Comparison of ENCODE assay signal across 28 cellular contexts in the genomic region with DNA sequence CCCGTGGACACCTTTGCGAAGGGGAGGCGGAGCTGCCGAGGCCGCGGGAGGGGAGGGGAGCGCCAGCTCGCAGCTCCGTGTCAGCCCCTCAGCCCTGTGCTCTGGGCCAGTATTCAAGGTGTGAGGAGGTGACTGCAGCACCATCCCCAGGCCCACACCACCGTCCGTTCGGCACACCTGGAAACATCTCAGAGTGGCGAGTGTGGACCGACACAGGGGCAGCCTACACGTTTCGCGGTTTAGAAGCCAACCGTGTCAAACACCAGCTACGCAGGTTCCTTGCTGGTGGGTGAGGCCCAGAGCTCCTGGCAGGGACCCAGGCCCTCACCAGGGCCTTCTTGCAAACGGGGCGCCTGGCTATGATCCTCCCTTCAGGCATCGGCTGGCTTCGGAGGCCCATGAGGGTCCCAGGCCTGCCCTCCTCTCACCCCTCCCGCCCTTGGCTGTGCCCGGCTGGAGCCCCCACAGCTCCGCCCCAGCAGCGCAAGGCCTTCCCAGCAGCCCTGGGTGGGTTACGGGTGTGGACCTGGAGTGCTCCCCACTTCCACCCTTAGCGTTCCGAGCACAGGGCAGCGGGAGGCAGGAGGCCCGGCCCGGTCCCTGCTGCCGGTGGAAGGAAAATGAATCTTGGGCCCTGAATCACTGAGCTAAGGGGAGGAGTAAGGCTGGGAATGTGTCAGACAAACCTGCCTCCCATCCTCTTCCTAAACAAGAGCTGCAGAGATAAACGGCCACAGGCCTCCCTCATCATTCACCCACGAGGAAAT. TPM values are rescaled to one million over a fixed set of nuclear protein-coding genes. Genes with fewer than 3 reads are reported as not detected.
A peak's percentile ranks its signal among the peaks of the same experiment; 100 is the strongest.
DNase-seq lines count a peak whose midpoint lies in the region; ATAC-seq and TF ChIP-seq lines count a peak whose summit lies in the region.
"Had no signal": no experiment of that assay in that cellular context is flagged by ENCODE, and none has a peak within 500 bp of the region (broad histone marks: within the 10 kb centered on the region; RNA-seq: fewer than 3 reads in every experiment).

No MANE protein-coding gene starts in this region.

- H4K20me1 ChIP-seq in IMR-90 (ENCODE audit: insufficient read depth, low read length): peaks cover 12% of the 10 kb centered on the region; the same call in 1 of the 2 replicates

- H3K27ac ChIP-seq in IMR-90 (ENCODE audit: insufficient read depth, low read length): no peak overlapping the region
- H3K27ac ChIP-seq in right cardiac atrium (ENCODE audit: low read length): no peak overlapping the region
- H3K27ac ChIP-seq in sigmoid colon: peak overlapping the region in 1 of 4 donors; percentile 89
- H3K27ac ChIP-seq: 22Rv1, colonic mucosa, SJSA1, VCaP had no signal

- H3K18ac ChIP-seq in IMR-90 (ENCODE audit: low read depth, low read length): no peak overlapping the region

- H2AK5ac ChIP-seq in IMR-90 (ENCODE audit: low read depth, low read length): no peak overlapping the region

- no peak overlapping the region for H3K14ac ChIP-seq in IMR-90 (replicated peaks; ENCODE audit: low read depth, low read length)

- no peak for TF ChIP-seq RAD21 in IMR-90 (IDR thresholded peaks at IDR 0.05; ENCODE audit: low read length)

- H3K36me3 ChIP-seq in IMR-90 (ENCODE audit: control insufficient read depth, insufficient read depth, low read length) (peaks cover 54% of the 10 kb centered on the region), sigmoid colon (peaks cover 4 to 28% (median 8%) of the 10 kb centered on the region in 4 donors)
- H3K36me3 ChIP-seq: colonic mucosa, pancreas had no signal

- H3K4me1 Mint-ChIP-seq in activated CD4-positive, alpha-beta T cell treated with anti-CD3 and anti-CD28 coated beads for 36 hours: no peaks in the 10 kb centered on the region
- H3K4me1 Mint-ChIP-seq: activated CD4-positive, alpha-beta memory T cell treated with anti-CD3 and anti-CD28 coated beads, Interleukin-2, amount 10 ng/mL, durations not matched to agents 7 days and 5 days; B cell had no signal

- TF ChIP-seq EP300 in sigmoid colon (IDR thresholded peaks at IDR 0.05): no peak

- H3K9ac ChIP-seq in IMR-90 (ENCODE audit: low read depth, low read length): no peak overlapping the region

- H2BK5ac ChIP-seq in IMR-90 (ENCODE audit: low read depth, low read length, poor library complexity, severe bottlenecking): no peak overlapping the region

- no peak overlapping the region for H2AFZ ChIP-seq in IMR-90 (replicated peaks; ENCODE audit: low read length, poor library complexity)

- POLR2A ChIA-PET in activated CD4-positive, alpha-beta T cell treated with anti-CD3 and anti-CD28 coated beads for 36 hours (lab: Charles Lee): no interaction called here
- POLR2A ChIA-PET in IMR-90 (lab: Charles Lee; ENCODE audit: unreplicated experiment): no interaction called here

- ATAC-seq in activated CD4-positive, alpha-beta T cell treated with anti-CD3 and anti-CD28 coated beads for 36 hours: no peak
- ATAC-seq in IMR-90 (ENCODE audit: low read depth) (no peak), right cardiac atrium (no peak)
- ATAC-seq: HCT116, pancreas had no signal

- no peak overlapping the region for H2BK15ac ChIP-seq in IMR-90 (ENCODE audit: low read depth, low read length)

- DNase-seq in activated CD4-positive, alpha-beta T cell treated with anti-CD3 and anti-CD28 coated beads for 36 hours: peak; percentile 1
- no peak for DNase-seq in activated CD4-positive, alpha-beta T cell treated with anti-CD3 and anti-CD28 coated beads, Interleukin-2, amount 50 U/mL, for 48 hours
- peak; percentile 28 for DNase-seq in IMR-90
- peak; percentile 7 to 46 (median 24) for DNase-seq in right cardiac atrium
- peak; percentile 54 for DNase-seq in sigmoid colon
- DNase-seq in H4 (ENCODE audit: low spot score): no peak
- DNase-seq in DMS153 treated with DMSO at 0.1 percent for 48 hours (lab: John Stamatoyannopoulos, UW; ENCODE audit: unreplicated experiment): no peak
- DNase-seq in T-helper 2 cell: no peak
- DNase-seq: activated CD4-positive, alpha-beta memory T cell treated with anti-CD3 and anti-CD28 coated beads, Interleukin-2, amount 10 ng/mL, durations not matched to agents 7 days and 5 days; activated T-cell treated with anti-CD3 and anti-CD28 coated beads for 4 hours; colonic mucosa; EL; endodermal cell; immature natural killer cell; NCI-H1930; NCI-H226; NCI-H774; OCI-M1; stimulated activated CD4-positive, alpha-beta T cell treated with anti-CD3 and anti-CD28 coated beads, Interleukin-2, amount 100 ng/mL, for 24 hours; stimulated activated naive CD4-positive, alpha-beta T cell treated with Interleukin-2 at 50 U/mL for 16 hours had no signal

- no TSS peak for BruUV-seq in IMR-90 (replicated peaks; lab: Mats Ljungman, UMichigan)

- H3K4me1 ChIP-seq in IMR-90 (ENCODE audit: control insufficient read depth, insufficient read depth, low read length) (peaks cover 12% of the 10 kb centered on the region), right cardiac atrium (ENCODE audit: control insufficient read depth, insufficient read depth, low read length) (no peaks in the 10 kb centered on the region), sigmoid colon (peaks cover 0 to 29% (median 25%) of the 10 kb centered on the region in 4 donors)

- no peak overlapping the region for H2BK120ac ChIP-seq in IMR-90 (ENCODE audit: low read depth, low read length)

- no peak overlapping the region for H3K27ac Mint-ChIP-seq in activated CD4-positive, alpha-beta T cell treated with anti-CD3 and anti-CD28 coated beads for 36 hours
- H3K27ac Mint-ChIP-seq: activated CD4-positive, alpha-beta memory T cell treated with anti-CD3 and anti-CD28 coated beads, Interleukin-2, amount 10 ng/mL, durations not matched to agents 7 days and 5 days; B cell; endodermal cell; T-helper 1 cell treated with Interleukin-12 subunit alpha and Interleukin-12 subunit beta and Interleukin-4 antibody, amounts not matched to agents 30 μg/mL and 1 μg/mL, for 36 hours; type B pancreatic cell had no signal

- H3K56ac ChIP-seq in IMR-90 (ENCODE audit: extremely low read depth, insufficient read depth, low read length): no peak overlapping the region

- intact Hi-C loops in activated CD4-positive, alpha-beta T cell treated with anti-CD3 and anti-CD28 coated beads for 36 hours (cut with DNase I, micrococcal nuclease): no loop called here
- intact Hi-C loops in IMR-90 (cut with micrococcal nuclease): no loop called here
- intact Hi-C loops in right cardiac atrium (cut with DNase I): no loop called here
- intact Hi-C loops in sigmoid colon (cut with DNase I): no loop called here

- H2BK20ac ChIP-seq in IMR-90 (ENCODE audit: low read depth, low read length): no peak overlapping the region

- H3K4me2 ChIP-seq in IMR-90 (ENCODE audit: low read depth, low read length): no peak overlapping the region

- in situ Hi-C loops in IMR-90 (cut with MboI; ENCODE audit: low sequenced_read_pairs): no loop called here

- CTCF ChIA-PET in activated CD4-positive, alpha-beta T cell treated with anti-CD3 and anti-CD28 coated beads for 36 hours (lab: Charles Lee): interaction anchor here (0.5 kb wide), 1 partner anchor 92 kb away, joined by 3 read pairs; no protein-coding TSS in a partner anchor
- CTCF ChIA-PET in IMR-90 (lab: Yijun Ruan, JAX): no interaction called here

- TF ChIP-seq CTCF in IMR-90 (conservative IDR thresholded peaks at IDR 0.05; ENCODE audit: low read depth, low read length): no peak
- no peak for TF ChIP-seq CTCF in sigmoid colon (IDR thresholded peaks at IDR 0.05)

- H3K9me3 Mint-ChIP-seq in activated CD4-positive, alpha-beta T cell treated with anti-CD3 and anti-CD28 coated beads for 36 hours (ENCODE audit: low read depth): no peaks in the 10 kb centered on the region
- H3K9me3 Mint-ChIP-seq: activated CD4-positive, alpha-beta memory T cell treated with anti-CD3 and anti-CD28 coated beads, Interleukin-2, amount 10 ng/mL, durations not matched to agents 7 days and 5 days; endodermal cell; T-helper 1 cell treated with Interleukin-12 subunit alpha and Interleukin-12 subunit beta and Interleukin-4 antibody, amounts not matched to agents 30 μg/mL and 1 μg/mL, for 36 hours; type B pancreatic cell had no signal

- no peak overlapping the region for H3K4me3 Mint-ChIP-seq in activated CD4-positive, alpha-beta T cell treated with anti-CD3 and anti-CD28 coated beads for 36 hours
- H3K4me3 Mint-ChIP-seq: activated CD4-positive, alpha-beta memory T cell treated with anti-CD3 and anti-CD28 coated beads, Interleukin-2, amount 10 ng/mL, durations not matched to agents 7 days and 5 days; B cell; endodermal cell; T-helper 1 cell treated with Interleukin-12 subunit alpha and Interleukin-12 subunit beta and Interleukin-4 antibody, amounts not matched to agents 30 μg/mL and 1 μg/mL, for 36 hours; type B pancreatic cell had no signal

- no peaks in the 10 kb centered on the region for H3K27me3 ChIP-seq in IMR-90 (ENCODE audit: control insufficient read depth, insufficient read depth, low read length)
- no peaks in the 10 kb centered on the region for H3K27me3 ChIP-seq in right cardiac atrium (ENCODE audit: control insufficient read depth, insufficient read depth)
- no peaks in the 10 kb centered on the region for H3K27me3 ChIP-seq in sigmoid colon
- H3K27me3 ChIP-seq: colonic mucosa, pancreas, SJSA1 had no signal

- H3K23ac ChIP-seq in IMR-90 (ENCODE audit: low read depth, low read length): no peak overlapping the region

- H4K8ac ChIP-seq in IMR-90 (ENCODE audit: low read depth in 2 of 2, low read length in 2 of 2): peak overlapping the region in 1 of 2 experiments; percentile 22; a peak in 1 of 4 replicates

- no peak overlapping the region for H4K5ac ChIP-seq in IMR-90 (ENCODE audit: low read depth, low read length)

- no peak for TF ChIP-seq POLR2A in IMR-90 (IDR thresholded peaks at IDR 0.05; ENCODE audit: low read depth, low read length)
- no peak for TF ChIP-seq POLR2A in sigmoid colon (IDR thresholded peaks at IDR 0.05)

- H3K36me3 Mint-ChIP-seq in activated CD4-positive, alpha-beta T cell treated with anti-CD3 and anti-CD28 coated beads for 36 hours (ENCODE audit: low read depth): peaks cover 7% of the 10 kb centered on the region
- H3K36me3 Mint-ChIP-seq: type B pancreatic cell had no signal

- H3K4ac ChIP-seq in IMR-90 (ENCODE audit: low read depth, low read length): no peak overlapping the region

- H3K27me3 Mint-ChIP-seq in activated CD4-positive, alpha-beta T cell treated with anti-CD3 and anti-CD28 coated beads for 36 hours: no peaks in the 10 kb centered on the region
- H3K27me3 Mint-ChIP-seq: activated CD4-positive, alpha-beta memory T cell treated with anti-CD3 and anti-CD28 coated beads, Interleukin-2, amount 10 ng/mL, durations not matched to agents 7 days and 5 days; B cell; type B pancreatic cell had no signal

- 91% methylated on average over 9 of the region's 36 CpGs; no CpG with 5 or more reads in 1 of the 2 experiments for WGBS in IMR-90 (ENCODE audit: extremely low coverage in 2 of 2, insufficient read length in 1 of 2), 2 experiments
- 88% methylated on average over 36 of the region's 36 CpGs for WGBS in right cardiac atrium
- WGBS in sigmoid colon, 2 donors: 91 to 93% methylated on average over 36 of the region's 36 CpGs

- peaks cover 17 to 76% of the 10 kb centered on the region in 2 experiments for H3K79me1 ChIP-seq in IMR-90 (ENCODE audit: low read depth in 1 of 2, low read length in 2 of 2)

- no peak overlapping the region for H2AK9ac ChIP-seq in IMR-90 (replicated peaks; ENCODE audit: low read depth, low read length, poor library complexity)

- peaks cover 21% of the 10 kb centered on the region for H3K9me1 ChIP-seq in IMR-90 (ENCODE audit: insufficient read depth, low read length)

- H3K9me3 ChIP-seq in IMR-90 (ENCODE audit: control insufficient read depth, insufficient read depth, low read length): no peaks in the 10 kb centered on the region
- H3K9me3 ChIP-seq in right cardiac atrium (ENCODE audit: control insufficient read depth, low read length): no peaks in the 10 kb centered on the region
- H3K9me3 ChIP-seq in sigmoid colon: no peaks in the 10 kb centered on the region
- H3K9me3 ChIP-seq: colonic mucosa, pancreas, SJSA1 had no signal

- dilution Hi-C loops in IMR-90 (cut with HindIII; ENCODE audit: low sequenced_read_pairs, unreplicated experiment): no loop called here

- H4K91ac ChIP-seq in IMR-90 (ENCODE audit: insufficient read depth, low read depth, low read length): no peak overlapping the region

- H3K4me3 ChIP-seq in IMR-90 (ENCODE audit: insufficient read depth, low read depth, low read length) (no peak overlapping the region), right cardiac atrium (ENCODE audit: low read length) (no peak overlapping the region), sigmoid colon (no peak overlapping the region)
- H3K4me3 ChIP-seq: colonic mucosa, pancreas, SJSA1 had no signal

RNA-seq across cellular contexts. Expression of a gene that starts 1.2 kb away (rescaled TPM):
- 1 to 10 TPM; 1.6 to 2.2 TPM for total RNA-seq in activated CD4-positive, alpha-beta T cell treated with anti-CD3 and anti-CD28 coated beads for 36 hours
- total RNA-seq in IMR-90 (2012; rRNA removed) (under 0.01 TPM in 2 replicates), right cardiac atrium (under 1 TPM; 0.21 to 0.76 (median 0.38) TPM), sigmoid colon (10 to 100 TPM in 1 of 4 donors, under 1 TPM in 2, not detected in 1; 0.71 to 11.9 (median 0.81) TPM)
- polyA plus RNA-seq in IMR-90 (2012; rRNA removed) (2.1 and 2.5 TPM in 2 replicates), right cardiac atrium (0.20 TPM), sigmoid colon (1 to 10 TPM in 1 of 3 donors, under 1 TPM in 1, not detected in 1; 0.23 to 1.2 TPM)
- 1.7 and 1.8 TPM in 2 replicates for polyA plus RNA-seq in IMR-90 (2012; cell fraction: cytosol; rRNA removed)
- polyA plus RNA-seq in IMR-90 (2012; cell fraction: nucleus; rRNA removed; ENCODE audit: low replicate concordance): 8.9 and 10.0 TPM in 2 replicates
- not detected in 2 replicates for total RNA-seq in H4 (2014; rRNA removed; shearing (Covaris generic))
- total RNA-seq: SJSA1 had no signal

Comparison
In these comparisons a context has a peak if more than half of its experiments do, and no peak if none do; other contexts are left out.
1. DNase-seq: peak in activated CD4-positive, alpha-beta T cell treated with anti-CD3 and anti-CD28 coated beads for 36 hours (single experiment), IMR-90 (single experiment), right cardiac atrium (3 of 3) and sigmoid colon (single experiment); none in activated CD4-positive, alpha-beta T cell treated with anti-CD3 and anti-CD28 coated beads, Interleukin-2, amount 50 U/mL, for 48 hours (0 of 2), H4 (single experiment), DMS153 treated with DMSO at 0.1 percent for 48 hours (single experiment) and T-helper 2 cell (0 of 5).